Comparison of ENCODE assay signal across 25 cellular contexts in the genomic region with DNA sequence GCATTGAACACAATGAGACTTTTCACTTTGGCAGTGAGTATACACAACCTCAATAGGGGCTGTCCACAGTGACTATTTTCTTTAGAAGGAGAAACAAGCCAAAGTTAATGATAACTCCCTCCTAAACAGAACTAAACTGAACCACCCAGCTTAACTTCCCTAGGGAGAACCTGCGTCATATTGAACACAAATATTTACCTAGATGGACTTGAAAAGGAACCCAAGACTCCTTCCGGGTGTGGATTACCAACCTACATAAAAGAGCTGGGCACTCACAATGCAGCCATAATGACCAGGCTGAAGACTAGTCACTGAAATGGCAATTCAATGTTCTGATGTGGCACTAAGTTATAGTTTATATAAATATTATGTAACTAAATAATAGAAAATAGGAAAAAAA.
"Had no signal": no experiment of that assay in that cellular context is flagged by ENCODE, and none has a peak within 500 bp of the region (broad histone marks: within the 10 kb centered on the region; RNA-seq: fewer than 3 reads in every experiment).

No MANE protein-coding gene starts in this region.

- H3K4me3 Mint-ChIP-seq: activated naive CD8-positive, alpha-beta T cell; activated T-cell treated with anti-CD3 and anti-CD28 coated beads, Interleukin-2, amount 50 U/mL, for 4 hours; endodermal cell; memory B cell; WTC11 had no signal

- H3K4me3 ChIP-seq: adrenal gland, heart left ventricle, sigmoid colon, smooth muscle cell, upper lobe of left lung had no signal

- H3K9me3 ChIP-seq: adrenal gland, heart left ventricle, sigmoid colon, upper lobe of left lung had no signal

- H3K4me2 ChIP-seq: smooth muscle cell had no signal

- H3K36me3 Mint-ChIP-seq: activated naive CD8-positive, alpha-beta T cell; memory B cell; WTC11 had no signal

- FAIRE-seq: astrocyte, islet of Langerhans had no signal

- H3K27me3 ChIP-seq: adrenal gland, heart left ventricle, sigmoid colon, upper lobe of left lung had no signal

- DNase-seq: activated CD4-positive, alpha-beta T cell treated with anti-CD3 and anti-CD28 coated beads, Interleukin-2, amount 50 U/mL, for 4 hours; activated CD8-positive, alpha-beta memory T cell treated with anti-CD3 and anti-CD28 coated beads for 24 hours; activated CD8-positive, alpha-beta memory T cell treated with anti-CD3 and anti-CD28 coated beads, Interleukin-2, amount 50 U/mL, for 4 hours; activated naive CD4-positive, alpha-beta T cell; activated T-cell treated with anti-CD3 and anti-CD28 coated beads, Interleukin-2, amount 50 U/mL, for 4 hours; adrenal gland; cortex of kidney; endodermal cell; heart left ventricle; occipital lobe; posterior cingulate gyrus; retina; sigmoid colon; stimulated activated CD4-positive, alpha-beta T cell treated with anti-CD3 and anti-CD28 coated beads, Interleukin-4, amount 100 ng/mL, for 1 hour; stimulated activated naive CD4-positive, alpha-beta T cell treated with Interleukin-2 at 50 U/mL for 16 hours; T-helper 9 cell; upper lobe of left lung had no signal

- H3K9me3 Mint-ChIP-seq: activated T-helper 2 cell treated with anti-CD3 and anti-CD28 coated beads, Interferon-gamma antibody, Interleukin-2, Interleukin-4, amounts not matched to agents 10 μg/mL and 5 μg/mL and 100 μg/mL, durations not matched to agents 14 hours and 24 hours and 36 hours; WTC11 had no signal

- H3K27ac ChIP-seq: adrenal gland, epithelial cell of prostate, heart left ventricle, sigmoid colon, upper lobe of left lung had no signal

- H3K36me3 ChIP-seq: adrenal gland, heart left ventricle, sigmoid colon, upper lobe of left lung had no signal

- H3K27me3 Mint-ChIP-seq: memory B cell had no signal

- ATAC-seq: activated T-cell treated with anti-CD3 and anti-CD28 coated beads, Interleukin-2, amount 50 U/mL, for 4 hours; heart left ventricle; WTC11 had no signal

- H3K4me1 Mint-ChIP-seq: memory B cell had no signal

- H3K4me1 ChIP-seq: sigmoid colon, upper lobe of left lung had no signal

- H3K27ac Mint-ChIP-seq: activated naive CD8-positive, alpha-beta T cell; activated T-helper 2 cell treated with anti-CD3 and anti-CD28 coated beads, Interferon-gamma antibody, Interleukin-2, Interleukin-4, amounts not matched to agents 10 μg/mL and 5 μg/mL and 100 μg/mL, durations not matched to agents 14 hours and 24 hours and 36 hours; endodermal cell; memory B cell; WTC11 had no signal
